ENCODE assay signal across 9 cellular contexts in genomic region chr2:85541262-85541661, GRCh38. TPM values are rescaled to one million over a fixed set of nuclear protein-coding genes. Genes with fewer than 3 reads are reported as not detected.
DNase-seq lines count a peak whose midpoint lies in the region; ATAC-seq, FAIRE-seq and TF ChIP-seq lines count a peak whose summit lies in the region.
"Had no signal": no experiment of that assay in that cellular context is flagged by ENCODE, and none has a peak within 500 bp of the region (broad histone marks: within the 10 kb centered on the region; RNA-seq: fewer than 3 reads in every experiment).

No MANE protein-coding gene starts in this region.

- intact Hi-C loops in CD8-positive, alpha-beta T cell (cut with DNase I, micrococcal nuclease), result no loop called here
- intact Hi-C loops in ovary (cut with DNase I), result no loop called here

- peak overlapping the region; percentile 86 for H3K4me2 ChIP-seq in OCI-LY3 (ENCODE audit: low read length)

- H2AFZ ChIP-seq in OCI-LY3 (ENCODE audit: low read depth, low read length), result no peak overlapping the region

- peaks cover 67% of the 10 kb centered on the region for H3K79me2 ChIP-seq in OCI-LY3 (ENCODE audit: low read length)

- no peak for TF ChIP-seq POLR2A in ovary (IDR thresholded peaks at IDR 0.05)
- TF ChIP-seq POLR2A in H54 (IDR thresholded peaks at IDR 0.05; ENCODE audit: low read depth, low read length), result no peak

- H3K4me3 ChIP-seq in CD8-positive, alpha-beta T cell (ENCODE audit: low read depth, low read length), result no peak overlapping the region
- H3K4me3 ChIP-seq in OCI-LY3 (ENCODE audit: low read length) (peak overlapping the region; percentile 96), endodermal cell (ENCODE audit: low read length) (peak overlapping the region; percentile 99), ovary (peak overlapping the region; percentile 68)

- TF ChIP-seq CTCF in CD8-positive, alpha-beta T cell (IDR thresholded peaks at IDR 0.05), result no peak
- TF ChIP-seq CTCF in OCI-LY3 (IDR thresholded peaks at IDR 0.05; ENCODE audit: low read depth, low read length), result no peak
- no peak for TF ChIP-seq CTCF in endodermal cell (conservative IDR thresholded peaks at IDR 0.05)
- no peak for TF ChIP-seq CTCF in ovary (IDR thresholded peaks at IDR 0.05)

- ATAC-seq in CD8-positive, alpha-beta T cell, result no peak

- H3K27me3 ChIP-seq in CD8-positive, alpha-beta T cell (ENCODE audit: insufficient read depth, low read length), result no peaks in the 10 kb centered on the region
- H3K27me3 ChIP-seq in OCI-LY3 (ENCODE audit: low read depth, low read length) (no peaks in the 10 kb centered on the region), endodermal cell (ENCODE audit: control insufficient read depth, insufficient read depth, low read length, poor library complexity, severe bottlenecking) (no peaks in the 10 kb centered on the region), ovary (no peaks in the 10 kb centered on the region)

- no peak for TF ChIP-seq EP300 in ovary (IDR thresholded peaks at IDR 0.05)

- H3K9me3 Mint-ChIP-seq in CD8-positive, alpha-beta T cell, result no peaks in the 10 kb centered on the region
- H3K9me3 Mint-ChIP-seq in endodermal cell, result no peaks in the 10 kb centered on the region

- CTCF ChIA-PET in CD8-positive, alpha-beta T cell (lab: Charles Lee), result interaction anchor here (2.0 to 10.8 kb wide), 4 partner anchors 12 to 150 kb away, joined by 5 to 115 read pairs (median 13); no protein-coding TSS in a partner anchor

- peaks cover 28% of the 10 kb centered on the region for H3K4me1 ChIP-seq in CD8-positive, alpha-beta T cell (ENCODE audit: insufficient read depth, low read length)
- H3K4me1 ChIP-seq in OCI-LY3 (ENCODE audit: low read length), result peaks cover 16% of the 10 kb centered on the region
- peaks cover 22% of the 10 kb centered on the region for H3K4me1 ChIP-seq in endodermal cell (ENCODE audit: control insufficient read depth, insufficient read depth, low read length)
- H3K4me1 ChIP-seq in ovary (ENCODE audit: insufficient read depth), result peaks cover 4% of the 10 kb centered on the region

- H3K27me3 Mint-ChIP-seq in CD8-positive, alpha-beta T cell (ENCODE audit: low read depth), result no peaks in the 10 kb centered on the region
- no peaks in the 10 kb centered on the region for H3K27me3 Mint-ChIP-seq in endodermal cell (ENCODE audit: insufficient read depth)

- H3K27ac Mint-ChIP-seq in CD8-positive, alpha-beta T cell, result peak overlapping the region; percentile 7
- H3K27ac Mint-ChIP-seq in endodermal cell, result no peak overlapping the region

- DNase-seq in CD8-positive, alpha-beta T cell, result no peak
- DNase-seq in endodermal cell (no peak), ovary (no peak), GOT3 (lab: John Stamatoyannopoulos, UW) (no peak), NCI-H2171 treated with DMSO at 0.1 percent for 48 hours (lab: John Stamatoyannopoulos, UW) (no peak), H54 (ENCODE audit: insufficient read length, low spot score) (no peak)
- DNase-seq in NK-92 treated with Interleukin-12 subunit alpha and Interleukin-12 subunit beta, amount 100 ng/mL, for 24 hours (lab: John Stamatoyannopoulos, UW), result no peak
- DNase-seq: activated CD8-positive, alpha-beta memory T cell treated with anti-CD3 and anti-CD28 coated beads, Interleukin-2, amount 50 U/mL, for 4 hours had no signal

- H4K20me1 ChIP-seq in OCI-LY3 (ENCODE audit: insufficient read depth, low read length), result peaks cover 39% of the 10 kb centered on the region

- POLR2A ChIA-PET in CD8-positive, alpha-beta T cell (lab: Charles Lee), result interaction anchor here (1.3 to 6.3 kb wide), 7 partner anchors 9 to 213 kb away, joined by 3 to 78 read pairs (median 10); partner anchors contain the start of genes GGCX, SH2D6, TGOLN2 and TMEM150A

- no peaks in the 10 kb centered on the region for H3K9me3 ChIP-seq in CD8-positive, alpha-beta T cell (ENCODE audit: low read length)
- H3K9me3 ChIP-seq in OCI-LY3 (ENCODE audit: insufficient read depth, low read length) (no peaks in the 10 kb centered on the region), endodermal cell (ENCODE audit: control insufficient read depth, low read length) (no peaks in the 10 kb centered on the region), ovary (no peaks in the 10 kb centered on the region)

- H3K36me3 Mint-ChIP-seq in CD8-positive, alpha-beta T cell, result peaks cover 56% of the 10 kb centered on the region
- peaks cover 61% of the 10 kb centered on the region for H3K36me3 Mint-ChIP-seq in endodermal cell (ENCODE audit: low read depth)

- H3K9ac ChIP-seq in OCI-LY3 (ENCODE audit: low read length) (0 out of 2 replicates have a peak overlapping the region, but pooled peaks have one; percentile 100), endodermal cell (ENCODE audit: extremely low read depth, low read length, poor library complexity, severe bottlenecking) (peak overlapping the region; percentile 98)

- peaks cover 21% of the 10 kb centered on the region for H3K36me3 ChIP-seq in CD8-positive, alpha-beta T cell (ENCODE audit: insufficient read depth, low read length)
- H3K36me3 ChIP-seq in OCI-LY3 (replicated peaks; ENCODE audit: low read depth, low read length), result peaks cover 47% of the 10 kb centered on the region
- peaks cover 54% of the 10 kb centered on the region for H3K36me3 ChIP-seq in endodermal cell (ENCODE audit: control insufficient read depth, insufficient read depth, low read length)
- no peaks in the 10 kb centered on the region for H3K36me3 ChIP-seq in ovary

- H3K27ac ChIP-seq in CD8-positive, alpha-beta T cell (ENCODE audit: low read depth, low read length), result no peak overlapping the region
- H3K27ac ChIP-seq in OCI-LY3 (ENCODE audit: low read length), result no peak overlapping the region
- H3K27ac ChIP-seq in endodermal cell (ENCODE audit: low read depth, low read length), result no peak overlapping the region
- no peak overlapping the region for H3K27ac ChIP-seq in ovary

- H3K4me1 Mint-ChIP-seq in CD8-positive, alpha-beta T cell (ENCODE audit: low read depth), result peaks cover 47% of the 10 kb centered on the region
- peaks cover 42% of the 10 kb centered on the region for H3K4me1 Mint-ChIP-seq in endodermal cell

- no peak for FAIRE-seq in H54 (lab: Jason Lieb, UNC)

- peak overlapping the region; percentile 23 for H3K4me3 Mint-ChIP-seq in CD8-positive, alpha-beta T cell
- peak overlapping the region; percentile 95 for H3K4me3 Mint-ChIP-seq in endodermal cell

- 85 to 89% methylated on average over 4 of the region's 4 CpGs for WGBS in endodermal cell (ENCODE audit: insufficient coverage in 1 of 2, insufficient read length in 1 of 2), 2 experiments
- 29 to 36% (median 32%) methylated on average over 4 of the region's 4 CpGs for WGBS in ovary, 3 donors

RNA-seq across cellular contexts. Expression of gene MAT2A, which starts 2.3 kb away (rescaled TPM):
- 100 to 1,000 TPM; 105 to 107 TPM for total RNA-seq in CD8-positive, alpha-beta T cell
- total RNA-seq in endodermal cell (100 to 1,000 TPM; 171 to 267 TPM), ovary (100 to 1,000 TPM; 128 to 766 (median 228) TPM)
- 270 TPM for polyA plus RNA-seq in endodermal cell (2013, experiment 1 of 2)
- polyA plus RNA-seq in endodermal cell (2013, experiment 2 of 2), result 200 TPM
- polyA plus RNA-seq in ovary, result 100 to 1,000 TPM in 1 of 2 donors, 10 to 100 TPM in 1; 70.8 to 224 TPM

RNA-seq across cellular contexts. Expression of gene GGCX, which starts 20.0 kb away (rescaled TPM):
- 10 to 100 TPM; 20.7 to 24.0 TPM for total RNA-seq in CD8-positive, alpha-beta T cell
- total RNA-seq in endodermal cell (10 to 100 TPM; 74.5 to 89.5 TPM), ovary (10 to 100 TPM; 23.8 to 35.5 (median 33.9) TPM)
- polyA plus RNA-seq in endodermal cell (2013, experiment 1 of 2), result 41.7 TPM
- 37.9 TPM for polyA plus RNA-seq in endodermal cell (2013, experiment 2 of 2)
- 10 to 100 TPM; 14.2 to 33.3 TPM for polyA plus RNA-seq in ovary

RNA-seq across cellular contexts. Expression of gene VAMP8, which starts 36.1 kb away (rescaled TPM):
- total RNA-seq in CD8-positive, alpha-beta T cell, result 10 to 100 TPM; 28.1 to 28.7 TPM
- total RNA-seq in endodermal cell (100 to 1,000 TPM in 1 of 2 donors, 10 to 100 TPM in 1; 80.4 to 146 TPM), ovary (10 to 100 TPM in 5 of 7 donors, 1 to 10 TPM in 2; 5.9 to 58.4 (median 14.0) TPM)
- polyA plus RNA-seq in endodermal cell (2013, experiment 1 of 2), result 60.6 TPM
- 58.9 TPM for polyA plus RNA-seq in endodermal cell (2013, experiment 2 of 2)
- polyA plus RNA-seq in ovary, result 10 to 100 TPM; 25.5 to 54.3 TPM

RNA-seq across cellular contexts. Expression of gene VAMP5, which starts 43.0 kb away (rescaled TPM):
- total RNA-seq in CD8-positive, alpha-beta T cell, result 10 to 100 TPM; 22.7 to 23.9 TPM
- total RNA-seq in endodermal cell (10 to 100 TPM in 1 of 2 donors, 1 to 10 TPM in 1; 6.3 to 13.9 TPM), ovary (10 to 100 TPM; 25.6 to 59.1 (median 48.5) TPM)
- polyA plus RNA-seq in endodermal cell (2013, experiment 1 of 2), result 13.7 TPM
- polyA plus RNA-seq in endodermal cell (2013, experiment 2 of 2), result 17.3 TPM
- polyA plus RNA-seq in ovary, result 10 to 100 TPM; 35.7 to 99.5 TPM

RNA-seq across cellular contexts. Expression of gene RNF181, which starts 54.3 kb away (rescaled TPM):
- 10 to 100 TPM; 38.1 to 41.0 TPM for total RNA-seq in CD8-positive, alpha-beta T cell
- total RNA-seq in endodermal cell (100 to 1,000 TPM; 113 to 118 TPM), ovary (100 to 1,000 TPM in 1 of 7 donors, 10 to 100 TPM in 6; 61.1 to 108 (median 93.3) TPM)
- polyA plus RNA-seq in endodermal cell (2013, experiment 1 of 2), result 117 TPM
- 122 TPM for polyA plus RNA-seq in endodermal cell (2013, experiment 2 of 2)
- polyA plus RNA-seq in ovary, result 100 to 1,000 TPM; 123 to 148 TPM
